14 cellular contexts compared by ENCODE assay signal in the genomic region with DNA sequence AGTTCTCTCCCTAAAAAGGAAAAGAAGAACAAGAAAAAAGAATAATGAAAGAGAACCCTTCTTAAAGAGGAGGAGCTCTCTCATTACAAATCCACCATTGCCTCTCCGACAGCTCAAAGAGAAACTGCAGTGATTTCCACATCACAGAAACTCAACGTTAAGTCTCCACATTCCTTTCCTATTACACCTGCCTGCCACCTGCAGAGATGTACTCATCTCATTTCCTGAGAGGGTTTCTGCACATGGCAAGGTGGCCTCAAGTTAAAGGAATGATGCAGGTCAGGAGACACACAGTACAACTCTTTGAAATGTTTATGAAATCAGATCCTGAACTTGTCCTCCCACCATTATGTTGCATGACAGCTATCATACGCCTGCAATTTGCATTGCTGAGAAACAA.
DNase-seq lines count a peak whose midpoint lies in the region; ATAC-seq and TF ChIP-seq lines count a peak whose summit lies in the region.
"Had no signal": no experiment of that assay in that cellular context is flagged by ENCODE, and none has a peak within 500 bp of the region (broad histone marks: within the 10 kb centered on the region; RNA-seq: fewer than 3 reads in every experiment).

No MANE protein-coding gene starts in this region.

- peaks cover 11% of the 10 kb centered on the region for H3K4me1 ChIP-seq in BE2C

- ATAC-seq in omental fat pad (ENCODE audit: low FRiP score) (peak; percentile 83), GM19328 (IDR thresholded peaks at IDR 0.05; ENCODE audit: unreplicated experiment) (no peak)
- ATAC-seq: sciatic nerve; stimulated activated naive CD8-positive, alpha-beta T cell treated with anti-CD3 and anti-CD28 coated beads, Interleukin-15, amount 100 ng/mL, for 72 hours had no signal

- H3K36me3 ChIP-seq in H7 (replicated peaks; ENCODE audit: control insufficient read depth, insufficient read depth, low read length) (no peaks in the 10 kb centered on the region), BE2C (no peaks in the 10 kb centered on the region)

- no peak for TF ChIP-seq CTCF in omental fat pad (IDR thresholded peaks at IDR 0.05)
- TF ChIP-seq CTCF in BE2C (IDR thresholded peaks at IDR 0.05; ENCODE audit: low read depth, low read length) = no peak

- H3K27me3 ChIP-seq in H7 (ENCODE audit: control insufficient read depth, insufficient read depth, low read length) (no peaks in the 10 kb centered on the region), BE2C (no peaks in the 10 kb centered on the region)

- DNase-seq in H7 = peak; percentile 20
- peak; percentile 4 for DNase-seq in RPMI7951 (ENCODE audit: low read depth)
- peak; percentile 75 for DNase-seq in glomerular visceral epithelial cell (ENCODE audit: extremely low spot score)
- DNase-seq in omental fat pad (ENCODE audit: low spot score) = no peak
- no peak for DNase-seq in germinal center (ENCODE audit: low spot score)
- DNase-seq in superior temporal gyrus (ENCODE audit: extremely low spot score) = no peak
- no peak for DNase-seq in BE2C
- DNase-seq: activated CD4-positive, alpha-beta T cell treated with anti-CD3 and anti-CD28 coated beads for 48 hours; activated gamma-delta T cell; hippocampal formation; NCI-H2081; stimulated activated naive CD8-positive, alpha-beta T cell treated with anti-CD3 and anti-CD28 coated beads, Interleukin-15, amount 100 ng/mL, for 72 hours had no signal

- no peaks in the 10 kb centered on the region for H3K9me3 ChIP-seq in BE2C

- no peak overlapping the region for H3K4me3 ChIP-seq in H7 (ENCODE audit: insufficient read depth, low read depth, low read length)
- no peak overlapping the region for H3K4me3 ChIP-seq in BE2C (ENCODE audit: low read depth, low read length)

Comparison
In these comparisons a context has a peak if more than half of its experiments do, and no peak if none do; other contexts are left out.
1. DNase-seq: peak in H7 (single experiment), RPMI7951 (single experiment) and glomerular visceral epithelial cell (single experiment); none in omental fat pad (single experiment), germinal center (single experiment), superior temporal gyrus (single experiment) and BE2C (single experiment).